ENCODE assay signal across 28 cellular contexts in the genomic region with DNA sequence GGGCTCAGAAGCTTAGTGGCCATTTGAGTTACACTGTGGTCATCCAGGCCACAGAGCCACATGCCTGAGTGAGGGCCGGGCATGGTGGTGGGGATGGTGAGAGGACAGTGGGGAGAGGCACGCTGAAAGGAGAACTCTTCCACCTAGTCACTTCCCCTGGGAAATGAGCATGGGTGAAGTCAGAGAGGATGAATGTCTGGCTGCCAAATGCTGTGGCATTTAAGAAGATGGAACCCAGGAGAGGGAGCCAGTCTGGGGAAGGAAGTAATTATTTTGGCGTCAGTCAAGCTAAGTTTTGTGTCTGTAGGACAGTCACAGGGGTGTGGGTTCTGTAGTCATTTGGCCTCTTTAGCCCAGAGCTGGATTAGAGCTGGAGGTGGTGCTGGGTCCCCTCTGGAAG.
DNase-seq lines count a peak whose midpoint lies in the region; ATAC-seq and TF ChIP-seq lines count a peak whose summit lies in the region.
"Had no signal": no experiment of that assay in that cellular context is flagged by ENCODE, and none has a peak within 500 bp of the region (broad histone marks: within the 10 kb centered on the region; RNA-seq: fewer than 3 reads in every experiment).

No MANE protein-coding gene starts in this region.

- TF ChIP-seq CTCF in Caco-2 (IDR thresholded peaks at IDR 0.05; ENCODE audit: insufficient read depth in 1 of 2, low read depth in 1 of 2, low read length in 1 of 2, severe bottlenecking in 1 of 2, unreplicated experiment in 1 of 2) (no peak), endodermal cell (conservative IDR thresholded peaks at IDR 0.05) (no peak), osteoblast (IDR thresholded peaks at IDR 0.05; ENCODE audit: extremely low read depth, low read depth, low read length) (no peak), spleen (IDR thresholded peaks at IDR 0.05 in 8 of 11, conservative IDR thresholded peaks at IDR 0.05 in 3 of 11) (no peak)

- H3K9me3 Mint-ChIP-seq in Caco-2 (ENCODE audit: unreplicated experiment) (no peaks in the 10 kb centered on the region), endodermal cell (no peaks in the 10 kb centered on the region)
- H3K9me3 Mint-ChIP-seq: activated naive CD8-positive, alpha-beta T cell treated with anti-CD3 and anti-CD28 coated beads, Interleukin-2, amount 10 ng/mL, durations not matched to agents 7 days and 5 days had no signal

- H3K36me3 Mint-ChIP-seq in Caco-2 (ENCODE audit: insufficient read depth, unreplicated experiment): peaks cover 1% of the 10 kb centered on the region
- H3K36me3 Mint-ChIP-seq in endodermal cell (ENCODE audit: low read depth): no peaks in the 10 kb centered on the region
- H3K36me3 Mint-ChIP-seq: activated naive CD8-positive, alpha-beta T cell treated with anti-CD3 and anti-CD28 coated beads, Interleukin-2, amount 10 ng/mL, durations not matched to agents 7 days and 5 days; naive B cell had no signal

- peak overlapping the region; percentile 38 for H2AFZ ChIP-seq in osteoblast (ENCODE audit: low read length)

- H3K79me2 ChIP-seq in osteoblast (ENCODE audit: insufficient read depth, low read length): no peaks in the 10 kb centered on the region

- H3K4me1 ChIP-seq in Caco-2 (peaks cover 60% of the 10 kb centered on the region), endodermal cell (ENCODE audit: control insufficient read depth, insufficient read depth, low read length) (peaks cover 10% of the 10 kb centered on the region), osteoblast (ENCODE audit: insufficient read depth, low read length) (peaks cover 6% of the 10 kb centered on the region), spleen (no peaks in the 10 kb centered on the region)
- H3K4me1 ChIP-seq: left lung had no signal

- DNase-seq in Caco-2 (no peak), HT1080 (ENCODE audit: low read depth) (peak; percentile 42), endodermal cell (no peak), osteoblast (ENCODE audit: insufficient read length, low spot score, missing footprints) (peak; percentile 88), spleen (no peak), activated gamma-delta T cell treated with Interleukin-2 at 50 U/mL for 16 hours (no peak)
- DNase-seq: activated CD8-positive, alpha-beta T cell treated with anti-CD3 and anti-CD28 coated beads, Interleukin-2, amount 10 ng/mL, durations not matched to agents 7 days and 5 days; activated naive CD8-positive, alpha-beta T cell treated with anti-CD3 and anti-CD28 coated beads, Interleukin-2, amount 10 ng/mL, durations not matched to agents 7 days and 5 days; central memory CD4-positive, alpha-beta T cell; DMS79; hypothalamus; KG1; left lung; mesenchymal stem cell; naive B cell; NCI-H1436; NCI-H2107; NCI-H446 treated with DMSO at 0.1 percent for 48 hours; retina; small intestine; stimulated activated CD4-positive, alpha-beta T cell treated with anti-CD3 and anti-CD28 coated beads, Interleukin-2, amount 100 ng/mL, for 24 hours; substantia nigra; T-helper 2 cell had no signal

- intact Hi-C loops in Caco-2 (cut with micrococcal nuclease; ENCODE audit: unreplicated experiment) (no loop called here), spleen (cut with DNase I; ENCODE audit: low total_unique reads) (no loop called here)

- H3K27ac ChIP-seq in endodermal cell (ENCODE audit: low read depth, low read length) (no peak overlapping the region), osteoblast (ENCODE audit: low read depth, low read length) (no peak overlapping the region), spleen (peak overlapping the region in 1 of 8 donors; percentile 2)
- H3K27ac ChIP-seq: C4-2B, left lung, SK-N-MC had no signal

- H3K4me3 Mint-ChIP-seq in Caco-2 (ENCODE audit: unreplicated experiment) (no peak overlapping the region), endodermal cell (no peak overlapping the region)
- H3K4me3 Mint-ChIP-seq: activated CD8-positive, alpha-beta T cell treated with anti-CD3 and anti-CD28 coated beads, Interleukin-2, amount 10 ng/mL, durations not matched to agents 7 days and 5 days; activated naive CD8-positive, alpha-beta T cell treated with anti-CD3 and anti-CD28 coated beads, Interleukin-2, amount 10 ng/mL, durations not matched to agents 7 days and 5 days; naive B cell had no signal

- no peaks in the 10 kb centered on the region for H3K9me3 ChIP-seq in Caco-2
- H3K9me3 ChIP-seq in endodermal cell (ENCODE audit: control insufficient read depth, low read length): no peaks in the 10 kb centered on the region
- H3K9me3 ChIP-seq in osteoblast (ENCODE audit: low read depth, low read length): no peaks in the 10 kb centered on the region
- H3K9me3 ChIP-seq in spleen: no peaks in the 10 kb centered on the region
- H3K9me3 ChIP-seq: left lung had no signal

- no peaks in the 10 kb centered on the region for H4K20me1 ChIP-seq in osteoblast (ENCODE audit: insufficient read depth, low read length)

- POLR2A ChIA-PET in Caco-2 (lab: Charles Lee): no interaction called here

- H3K27ac Mint-ChIP-seq in Caco-2 (ENCODE audit: unreplicated experiment) (peak overlapping the region; percentile 73), endodermal cell (peak overlapping the region; percentile 4)
- H3K27ac Mint-ChIP-seq: activated CD8-positive, alpha-beta T cell treated with anti-CD3 and anti-CD28 coated beads, Interleukin-2, amount 10 ng/mL, durations not matched to agents 7 days and 5 days; activated naive CD8-positive, alpha-beta T cell treated with anti-CD3 and anti-CD28 coated beads, Interleukin-2, amount 10 ng/mL, durations not matched to agents 7 days and 5 days had no signal

- H3K9ac ChIP-seq in endodermal cell (ENCODE audit: extremely low read depth, low read length, poor library complexity, severe bottlenecking): no peak overlapping the region

- H3K4me2 ChIP-seq in osteoblast (ENCODE audit: insufficient read depth, low read length): no peak overlapping the region

- WGBS in endodermal cell (ENCODE audit: insufficient coverage in 1 of 2, insufficient read length in 1 of 2), 2 experiments: 90 to 100% methylated on average over 1 to 3 of the region's 3 CpGs
- WGBS in spleen, 5 donors: 13 to 36% (median 33%) methylated on average over 3 of the region's 3 CpGs

- BruUV-seq in Caco-2 (replicated peaks; lab: Mats Ljungman, UMichigan): no TSS peak

- no peak for TF ChIP-seq POLR2A in spleen (IDR thresholded peaks at IDR 0.05)

- no peaks in the 10 kb centered on the region for H3K27me3 Mint-ChIP-seq in Caco-2 (ENCODE audit: insufficient read depth, unreplicated experiment)
- H3K27me3 Mint-ChIP-seq in endodermal cell (ENCODE audit: insufficient read depth): peaks cover 4% of the 10 kb centered on the region
- H3K27me3 Mint-ChIP-seq: activated naive CD8-positive, alpha-beta T cell treated with anti-CD3 and anti-CD28 coated beads, Interleukin-2, amount 10 ng/mL, durations not matched to agents 7 days and 5 days had no signal

- no peaks in the 10 kb centered on the region for H3K27me3 ChIP-seq in Caco-2 (replicated peaks; ENCODE audit: control insufficient read depth, insufficient read depth, low read length)
- H3K27me3 ChIP-seq in endodermal cell (ENCODE audit: control insufficient read depth, insufficient read depth, low read length, poor library complexity, severe bottlenecking): no peaks in the 10 kb centered on the region
- no peaks in the 10 kb centered on the region for H3K27me3 ChIP-seq in osteoblast (ENCODE audit: insufficient read depth, low read length)
- H3K27me3 ChIP-seq in spleen (replicated peaks in 1 of 7): peaks cover 0 to 11% (median 0%) of the 10 kb centered on the region in 7 donors
- H3K27me3 ChIP-seq: left lung had no signal

- H3K36me3 ChIP-seq in Caco-2 (ENCODE audit: control insufficient read depth, insufficient read depth, low read length) (no peaks in the 10 kb centered on the region), endodermal cell (ENCODE audit: control insufficient read depth, insufficient read depth, low read length) (no peaks in the 10 kb centered on the region), osteoblast (ENCODE audit: insufficient read depth, low read length) (no peaks in the 10 kb centered on the region), spleen (no peaks in the 10 kb centered on the region)
- H3K36me3 ChIP-seq: left lung had no signal

- ATAC-seq in GM21723 (IDR thresholded peaks at IDR 0.05; ENCODE audit: unreplicated experiment) (no peak), HG03095 (IDR thresholded peaks at IDR 0.05; ENCODE audit: unreplicated experiment) (no peak)
- ATAC-seq: activated CD8-positive, alpha-beta T cell treated with anti-CD3 and anti-CD28 coated beads, Interleukin-2, amount 10 ng/mL, durations not matched to agents 7 days and 5 days; HCT116; left lung had no signal

- H3K4me1 Mint-ChIP-seq in Caco-2 (ENCODE audit: low read depth, unreplicated experiment) (peaks cover 53% of the 10 kb centered on the region), endodermal cell (peaks cover 36% of the 10 kb centered on the region)
- H3K4me1 Mint-ChIP-seq: activated naive CD8-positive, alpha-beta T cell treated with anti-CD3 and anti-CD28 coated beads, Interleukin-2, amount 10 ng/mL, durations not matched to agents 7 days and 5 days; naive B cell had no signal

- CTCF ChIA-PET in Caco-2 (lab: Charles Lee): interaction anchor here (0.6 kb wide), 1 partner anchor 89 kb away, joined by 3 read pairs; no protein-coding TSS in a partner anchor

- no peak overlapping the region for H3K4me3 ChIP-seq in Caco-2 (ENCODE audit: low read depth, low read length)
- no peak overlapping the region for H3K4me3 ChIP-seq in endodermal cell (ENCODE audit: low read length)
- H3K4me3 ChIP-seq in osteoblast (ENCODE audit: insufficient read depth, low read length): no peak overlapping the region
- H3K4me3 ChIP-seq in spleen: no peak overlapping the region
- H3K4me3 ChIP-seq: left lung, SK-N-MC had no signal

Comparison
In these comparisons a context has a peak if more than half of its experiments do, and no peak if none do; other contexts are left out.
1. DNase-seq: peak in HT1080 (single experiment) and osteoblast (single experiment); none in Caco-2 (0 of 2), endodermal cell (single experiment), spleen (single experiment) and activated gamma-delta T cell treated with Interleukin-2 at 50 U/mL for 16 hours (single experiment).